In genomic region chr5:1442222-1443144, GRCh38 we compare ENCODE assay signal across 30 cellular contexts. TPM values are rescaled to one million over a fixed set of nuclear protein-coding genes. Genes with fewer than 3 reads are reported as not detected.
"Had no signal": no experiment of that assay in that cellular context is flagged by ENCODE, and none has a peak within 500 bp of the region (broad histone marks: within the 10 kb centered on the region; RNA-seq: fewer than 3 reads in every experiment).

No MANE protein-coding gene starts in this region.

- H3K27ac Mint-ChIP-seq: activated B cell treated with CpG ODN at 0.5 μM for 24 hours; activated naive CD4-positive, alpha-beta T cell treated with anti-CD3 and anti-CD28 coated beads, Interleukin-2, amount 50 U/mL, for 72 hours; activated T-cell treated with anti-CD3 and anti-CD28 coated beads, Interleukin-2, amount 50 U/mL, for 72 hours; natural killer cell had no signal

- H3K36me3 Mint-ChIP-seq: natural killer cell had no signal

- H3K27me3 ChIP-seq: ovary, testis had no signal

- ATAC-seq: activated naive CD4-positive, alpha-beta T cell treated with anti-CD3 and anti-CD28 coated beads, Interleukin-2, amount 50 U/mL, for 72 hours; activated T-cell treated with anti-CD3 and anti-CD28 coated beads, Interleukin-2, amount 50 U/mL, for 72 hours; body of pancreas; esophagus mucosa; heart right ventricle; left lobe of liver; lower lobe of right lung; natural killer cell; sciatic nerve; stimulated activated naive CD8-positive, alpha-beta T cell treated with anti-CD3 and anti-CD28 coated beads, Interleukin-15, Interleukin-2, amounts not matched to agents 100 U/mL and 50 U/mL, for 24 hours had no signal

- H3K36me3 ChIP-seq: adrenal gland, colonic mucosa, heart right ventricle, lower lobe of right lung, ovary, prostate gland, transverse colon had no signal

- DNase-seq: activated B cell treated with CpG ODN at 0.5 μM for 24 hours; activated CD4-positive, alpha-beta T cell treated with anti-CD3 and anti-CD28 coated beads, Interleukin-2, amount 50 U/mL, for 4 hours; activated naive CD4-positive, alpha-beta T cell; activated T-cell treated with anti-CD3 and anti-CD28 coated beads, Interleukin-2, amount 50 U/mL, for 72 hours; adrenal gland; body of pancreas; colonic mucosa; foreskin fibroblast; heart right ventricle; kidney glomerular epithelial cell; lower lobe of right lung; mesenchymal stem cell; natural killer cell; retina; stimulated activated CD4-positive, alpha-beta T cell treated with anti-CD3 and anti-CD28 coated beads, Interleukin-12 subunit alpha, Interleukin-12 subunit beta, amount 100 ng/mL, for 4 hours; stimulated activated CD4-positive, alpha-beta T cell treated with anti-CD3 and anti-CD28 coated beads, Interleukin-4, amount 100 ng/mL, for 1 hour; stimulated activated naive CD8-positive, alpha-beta T cell treated with anti-CD3 and anti-CD28 coated beads, Interleukin-15, Interleukin-2, amounts not matched to agents 100 U/mL and 50 U/mL, for 24 hours; T-helper 2 cell; testis; transverse colon had no signal

- H3K4me3 Mint-ChIP-seq: activated B cell treated with CpG ODN at 0.5 μM for 24 hours; activated T-cell treated with anti-CD3 and anti-CD28 coated beads, Interleukin-2, amount 50 U/mL, for 72 hours; natural killer cell had no signal

- H3K9me3 ChIP-seq: adrenal gland, body of pancreas, colonic mucosa, lower lobe of right lung, ovary, prostate gland, testis, transverse colon had no signal

- H3K27ac ChIP-seq: adrenal gland, body of pancreas, colonic mucosa, heart right ventricle, lower lobe of right lung, ovary, prostate gland, skin epidermis, testis, transverse colon had no signal

- H3K4me1 ChIP-seq: adrenal gland, colonic mucosa had no signal

- H3K4me3 ChIP-seq: adrenal gland, body of pancreas, colonic mucosa, heart right ventricle, lower lobe of right lung, ovary, prostate gland, skin epidermis, testis, transverse colon had no signal

RNA-seq across cellular contexts. Expression of gene SLC6A3, which starts 2.8 kb away (rescaled TPM):
- total RNA-seq: activated naive CD4-positive, alpha-beta T cell treated with anti-CD3 and anti-CD28 coated beads, Interleukin-2, amount 50 U/mL, for 72 hours; activated T-cell treated with anti-CD3 and anti-CD28 coated beads, Interleukin-2, amount 50 U/mL, for 72 hours; adrenal gland; body of pancreas; colonic mucosa; glomerular endothelial cell; left lobe of liver; mononuclear cell; natural killer cell; sciatic nerve; transverse colon; urinary bladder had no signal
